ENCODE assay signal across 15 cellular contexts in the genomic region with DNA sequence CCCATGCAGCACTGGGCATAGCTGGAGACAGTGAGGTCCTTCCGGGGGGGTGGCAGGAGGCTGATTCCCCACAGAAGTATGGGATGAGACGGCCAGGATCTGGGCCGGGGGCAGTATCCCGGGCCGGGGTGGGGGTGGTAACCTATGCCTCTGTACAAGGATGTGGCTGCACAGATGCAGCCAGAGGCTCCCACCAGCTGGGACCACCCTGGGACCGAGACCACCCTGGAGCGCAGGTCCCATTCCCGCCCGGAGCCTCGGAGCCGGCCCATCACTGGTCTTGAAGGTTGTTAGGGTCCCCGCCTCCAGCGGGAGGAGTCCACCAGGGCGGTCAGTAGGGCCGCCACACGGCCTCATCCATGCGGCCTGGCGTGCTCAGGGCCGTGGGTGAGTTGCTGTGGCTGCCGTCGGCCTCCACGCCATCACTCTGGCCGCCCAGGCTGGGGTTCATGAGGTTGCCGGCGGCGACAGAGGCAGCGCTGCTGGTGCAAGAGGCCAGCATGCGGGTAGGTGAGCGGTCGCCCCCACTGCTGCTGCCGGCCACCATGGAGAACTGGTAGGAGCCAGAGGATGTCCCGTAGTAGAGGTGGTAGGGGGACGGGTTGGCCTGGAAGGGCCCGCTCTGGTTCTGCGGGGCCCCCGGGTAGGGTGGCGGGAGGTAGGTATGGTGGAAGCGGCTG. TPM values are rescaled to one million over a fixed set of nuclear protein-coding genes. Genes with fewer than 3 reads are reported as not detected.
DNase-seq lines count a peak whose midpoint lies in the region; ATAC-seq and TF ChIP-seq lines count a peak whose summit lies in the region.
"Had no signal": no experiment of that assay in that cellular context is flagged by ENCODE, and none has a peak within 500 bp of the region (broad histone marks: within the 10 kb centered on the region; RNA-seq: fewer than 3 reads in every experiment).

No MANE protein-coding gene starts in this region.

- H3K27me3 ChIP-seq in lower lobe of right lung (ENCODE audit: low read depth) (peaks cover 18% of the 10 kb centered on the region), brain microvascular endothelial cell (replicated peaks) (no peaks in the 10 kb centered on the region), ovary (no peaks in the 10 kb centered on the region)
- H3K27me3 ChIP-seq: BE2C had no signal

- no peak overlapping the region for H3K27ac ChIP-seq in lower lobe of right lung
- no peak overlapping the region for H3K27ac ChIP-seq in brain microvascular endothelial cell
- no peak overlapping the region for H3K27ac ChIP-seq in ovary
- H3K27ac ChIP-seq: RWPE1 had no signal

- no peaks in the 10 kb centered on the region for H3K36me3 ChIP-seq in lower lobe of right lung
- H3K36me3 ChIP-seq in brain microvascular endothelial cell (replicated peaks): peaks cover 8% of the 10 kb centered on the region
- no peaks in the 10 kb centered on the region for H3K36me3 ChIP-seq in ovary
- H3K36me3 ChIP-seq: BE2C had no signal

- H3K4me3 ChIP-seq in lower lobe of right lung: no peak overlapping the region
- H3K4me3 ChIP-seq in brain microvascular endothelial cell (ENCODE audit: low read depth, low read length): no peak overlapping the region
- no peak overlapping the region for H3K4me3 ChIP-seq in ovary

- in situ Hi-C loops in brain microvascular endothelial cell (cut with HindIII; ENCODE audit: low pct_ligation_motif_present, low sequenced_read_pairs): no loop called here

- DNase-seq in stimulated activated CD4-positive, alpha-beta T cell treated with anti-CD3 and anti-CD28 coated beads, Interleukin-1b, Interleukin-23, amount 100 ng/mL, for 48 hours: peak; percentile 2
- no peak for DNase-seq in stimulated activated CD4-positive, alpha-beta T cell treated with anti-CD3 and anti-CD28 coated beads, Interleukin-12 subunit alpha, Interleukin-12 subunit beta, amount 100 ng/mL, for 4 hours
- DNase-seq in activated T-cell treated with anti-CD3 and anti-CD28 coated beads, Interleukin-2, amount 50 U/mL, for 48 hours: peak; percentile 22 to 24
- DNase-seq in lower lobe of right lung: peak; percentile 41
- no peak for DNase-seq in NCI-H2107 treated with DMSO at 0.1 percent for 48 hours (lab: John Stamatoyannopoulos, UW; ENCODE audit: unreplicated experiment)
- no peak for DNase-seq in brain microvascular endothelial cell
- DNase-seq in ovary: no peak
- DNase-seq: BE2C, NCI-H1105 treated with DMSO at 0.1 percent for 48 hours, NCI-H526, small intestine had no signal

- H3K4me1 ChIP-seq in lower lobe of right lung: no peaks in the 10 kb centered on the region
- no peaks in the 10 kb centered on the region for H3K4me1 ChIP-seq in ovary (ENCODE audit: insufficient read depth)
- H3K4me1 ChIP-seq: BE2C had no signal

- intact Hi-C loops in lower lobe of right lung (cut with DNase I) (no loop called here), ovary (cut with DNase I) (no loop called here)

- no peak for TF ChIP-seq POLR2A in ovary (IDR thresholded peaks at IDR 0.05)

- TF ChIP-seq CTCF in lower lobe of right lung (IDR thresholded peaks at IDR 0.05) (no peak), brain microvascular endothelial cell (IDR thresholded peaks at IDR 0.05; ENCODE audit: low read depth, low read length, missing control alignments) (no peak), ovary (IDR thresholded peaks at IDR 0.05) (no peak)

- H3K9me3 ChIP-seq in lower lobe of right lung (no peaks in the 10 kb centered on the region), ovary (no peaks in the 10 kb centered on the region)
- H3K9me3 ChIP-seq: BE2C had no signal

- WGBS in ovary, 3 donors: 90 to 92% (median 90%) methylated on average over 34 to 38 of the region's 38 CpGs

- TF ChIP-seq EP300 in ovary (IDR thresholded peaks at IDR 0.05): no peak

- no peak for ATAC-seq in lower lobe of right lung
- ATAC-seq in GM19452 (IDR thresholded peaks at IDR 0.05; ENCODE audit: unreplicated experiment): no peak
- ATAC-seq: left colon had no signal

RNA-seq across cellular contexts. Expression of a gene that starts 28.1 kb away (rescaled TPM):
- total RNA-seq in lower lobe of right lung (13.1 TPM), ovary (1 to 10 TPM in 1 of 7 donors, under 1 TPM in 6; 0.23 to 1.3 (median 0.83) TPM)
- 1 to 10 TPM in 1 of 2 donors, under 1 TPM in 1; 0.30 to 1.9 TPM for polyA plus RNA-seq in ovary
- polyA plus RNA-seq: neural cell had no signal

Comparison
In these comparisons a context has a peak if more than half of its experiments do, and no peak if none do; other contexts are left out.
1. DNase-seq: peak in stimulated activated CD4-positive, alpha-beta T cell treated with anti-CD3 and anti-CD28 coated beads, Interleukin-1b, Interleukin-23, amount 100 ng/mL, for 48 hours (single experiment), activated T-cell treated with anti-CD3 and anti-CD28 coated beads, Interleukin-2, amount 50 U/mL, for 48 hours (2 of 2) and lower lobe of right lung (single experiment); none in stimulated activated CD4-positive, alpha-beta T cell treated with anti-CD3 and anti-CD28 coated beads, Interleukin-12 subunit alpha, Interleukin-12 subunit beta, amount 100 ng/mL, for 4 hours (single experiment), NCI-H2107 treated with DMSO at 0.1 percent for 48 hours (single experiment), brain microvascular endothelial cell (single experiment) and ovary (0 of 5).